In the genomic region with DNA sequence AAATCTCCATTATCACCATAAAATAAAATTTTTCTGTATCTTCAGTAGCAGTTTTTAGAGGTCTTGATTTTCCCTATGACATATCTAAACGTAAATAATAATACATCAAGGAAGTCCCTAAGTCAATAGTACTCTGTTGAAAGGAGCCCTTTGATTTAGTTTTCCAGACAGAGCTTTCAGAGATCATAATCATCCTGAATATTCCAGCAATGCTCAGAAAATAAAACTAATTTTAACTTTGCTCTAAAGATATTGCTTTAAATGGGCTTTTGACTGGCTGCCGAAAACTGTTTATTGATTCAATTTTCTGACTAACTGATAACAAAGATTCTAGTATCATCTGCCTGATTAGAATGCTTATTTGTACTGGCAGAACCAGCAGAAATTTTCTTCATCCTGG, we compare ENCODE assay signal across 9 cellular contexts.
"Had no signal": no experiment of that assay in that cellular context is flagged by ENCODE, and none has a peak within 500 bp of the region (broad histone marks: within the 10 kb centered on the region; RNA-seq: fewer than 3 reads in every experiment).

No MANE protein-coding gene starts in this region.

- H3K4me1 ChIP-seq: HAP-1 had no signal

- H3K9me3 ChIP-seq: HAP-1 had no signal

- H2AFZ ChIP-seq: GM23248, GM23338 had no signal

- H3K4me2 ChIP-seq: GM23338 had no signal

- DNase-seq: GM23248, GOT3, H7, H9, HCEC 1CT, HFFc6 had no signal

- H3K36me3 ChIP-seq: HAP-1 had no signal

- H3K9ac ChIP-seq: GM23248 had no signal

- H3K27ac ChIP-seq: GM23248 had no signal

- H3K4me3 ChIP-seq: GM23248, GM23338, HAP-1 had no signal

- ATAC-seq: GM23338, HCT116 had no signal
